22 cellular contexts compared by ENCODE assay signal in genomic region chr3:138907541-138907940, GRCh38. TPM values are rescaled to one million over a fixed set of nuclear protein-coding genes. Genes with fewer than 3 reads are reported as not detected.
"Had no signal": no experiment of that assay in that cellular context is flagged by ENCODE, and none has a peak within 500 bp of the region (broad histone marks: within the 10 kb centered on the region; RNA-seq: fewer than 3 reads in every experiment).

No MANE protein-coding gene starts in this region.

- DNase-seq: effector memory CD4-positive, alpha-beta T cell; gastrocnemius medialis; heart right ventricle; hypothalamus; kidney glomerular epithelial cell; mesendoderm; mucosa of descending colon; naive thymus-derived CD8-positive, alpha-beta T cell; posterior cingulate gyrus; stimulated activated naive CD4-positive, alpha-beta T cell; trophoblast cell had no signal

- ATAC-seq: esophagus mucosa; gastrocnemius medialis; heart right ventricle; mucosa of descending colon; naive thymus-derived CD8-positive, alpha-beta T cell; sciatic nerve had no signal

- H3K27me3 ChIP-seq: gastrocnemius medialis, heart right ventricle had no signal

- H3K9me3 ChIP-seq: gastrocnemius medialis, heart right ventricle, mucosa of descending colon had no signal

- FAIRE-seq: endometrium, islet of Langerhans, urothelium cell line had no signal

- H3K36me3 ChIP-seq: gastrocnemius medialis, heart right ventricle had no signal

- H3K4me3 ChIP-seq: gastrocnemius medialis, heart right ventricle, mucosa of descending colon had no signal

- H3K27ac ChIP-seq: gastrocnemius medialis had no signal

- H3K4me1 ChIP-seq: gastrocnemius medialis had no signal

RNA-seq across cellular contexts. Expression of gene FOXL2, which starts 39.4 kb away (rescaled TPM):
- total RNA-seq: esophagus mucosa; gastrocnemius medialis; liver; lung microvascular endothelial cell; naive thymus-derived CD8-positive, alpha-beta T cell; skeletal muscle tissue had no signal
- polyA plus RNA-seq: heart right ventricle; liver; naive thymus-derived CD8-positive, alpha-beta T cell; neural cell had no signal

RNA-seq across cellular contexts. Expression of gene FOXL2NB, which starts 39.5 kb away (rescaled TPM):
- total RNA-seq: esophagus mucosa; fibroblast of lung; gastrocnemius medialis; liver; lung microvascular endothelial cell; naive thymus-derived CD8-positive, alpha-beta T cell; pulmonary artery endothelial cell; sciatic nerve; skeletal muscle tissue had no signal
- polyA plus RNA-seq: fibroblast of lung; liver; naive thymus-derived CD8-positive, alpha-beta T cell; neural cell had no signal
